Comparison of ENCODE assay signal across 8 cellular contexts in genomic region chr6:27867051-27867940, GRCh38. TPM values are rescaled to one million over a fixed set of nuclear protein-coding genes. Genes with fewer than 3 reads are reported as not detected.
DNase-seq lines count a peak whose midpoint lies in the region; ATAC-seq, FAIRE-seq and TF ChIP-seq lines count a peak whose summit lies in the region.

No MANE protein-coding gene starts in this region.

- peak overlapping the region; percentile 100 for H3K27ac Mint-ChIP-seq in T-helper 2 cell treated with Interferon-gamma antibody and Interleukin-4, amounts not matched to agents 5 μg/mL and 100 μg/mL, for 36 hours

- POLR2A ChIA-PET in K562 (lab: Yijun Ruan, JAX), result interaction anchor here (0.6 to 18.7 kb wide), 14 partner anchors 10 to 1652 kb away, joined by 3 to 306 read pairs (median 14); a partner anchor contains a TSS

- peaks cover 37% of the 10 kb centered on the region for H3K79me2 ChIP-seq in K562 (ENCODE audit: control insufficient read depth, insufficient read depth, low read length)

- no peak for TF ChIP-seq EP300 in K562 (IDR thresholded peaks at IDR 0.05; ENCODE audit: low read length)

- peak; percentile 97 for TF ChIP-seq POLR2A in K562 (conservative IDR thresholded peaks at IDR 0.05)

- in situ Hi-C loops in K562 (cut with MboI), result no loop called here

- 60% methylated on average over 43 of the region's 45 CpGs for WGBS in K562 (ENCODE audit: insufficient coverage, low coverage, missing lambda C conversion rate)

- peak overlapping the region; percentile 87 to 99 (median 96) for H3K4me2 ChIP-seq in BLaER1 treated with 17β-estradiol and CSF1 and Interleukin-3, amounts not matched to agents 10 nM and 100 nM
- H3K4me2 ChIP-seq in K562 (ENCODE audit: insufficient read depth, low read length), result peak overlapping the region; percentile 67

- FAIRE-seq in K562 (lab: Jason Lieb, UNC), result no peak

- H3K36me3 ChIP-seq in BLaER1 treated with 17β-estradiol and CSF1 and Interleukin-3, amounts not matched to agents 10 nM and 100 nM, result no peaks in the 10 kb centered on the region
- no peaks in the 10 kb centered on the region for H3K36me3 ChIP-seq in K562 (ENCODE audit: control insufficient read depth, insufficient read depth, low read length)
- no peaks in the 10 kb centered on the region for H3K36me3 ChIP-seq in iPS-20b (ENCODE audit: insufficient read depth, low read depth, low read length)

- no peaks in the 10 kb centered on the region for H3K9me3 Mint-ChIP-seq in T-helper 2 cell treated with Interferon-gamma antibody and Interleukin-4, amounts not matched to agents 5 μg/mL and 100 μg/mL, for 36 hours

- CTCF ChIA-PET in K562 (lab: Yijun Ruan, JAX; ENCODE audit: low intra/inter-chr PET ratio), result no interaction called here

- peaks cover 61% of the 10 kb centered on the region for H3K4me1 Mint-ChIP-seq in T-helper 2 cell treated with Interferon-gamma antibody and Interleukin-4, amounts not matched to agents 5 μg/mL and 100 μg/mL, for 36 hours (ENCODE audit: low read depth)

- no peak for TF ChIP-seq RAD21 in K562 (CRISPR knock-in tag; conservative IDR thresholded peaks at IDR 0.05 in 1 of 2, IDR thresholded peaks at IDR 0.05 in 1 of 2)

- DNase-seq in MV-4-11 (lab: John Stamatoyannopoulos, UW) (peak; percentile 94), K562 (ENCODE audit: extremely low read depth in 1 of 4, low spot score in 3 of 4) (peak; percentile 58 to 82 (median 68)), smooth muscle cell of the brain vasculature (ENCODE audit: low read depth, low spot score) (peak; percentile 58)
- peak; percentile 87 for DNase-seq in T-helper 2 cell treated with Interferon-gamma antibody and Interleukin-4, amounts not matched to agents 5 μg/mL and 100 μg/mL, for 36 hours (ENCODE audit: low spot score)

- peaks cover 44 to 64% (median 56%) of the 10 kb centered on the region in 10 experiments for H3K4me1 ChIP-seq in BLaER1 treated with 17β-estradiol and CSF1 and Interleukin-3, amounts not matched to agents 10 nM and 100 nM
- H3K4me1 ChIP-seq in K562 (replicated peaks in 1 of 2; ENCODE audit: control insufficient read depth in 2 of 2, insufficient read depth in 2 of 2, low read length in 2 of 2) (peaks cover 4 to 23% of the 10 kb centered on the region in 2 experiments; a peak in 4 of 5 replicates), iPS-20b (ENCODE audit: insufficient read depth, low read length) (peaks cover 14% of the 10 kb centered on the region; the same call in 1 of the 2 replicates)

- H3K9ac ChIP-seq in BLaER1 treated with 17β-estradiol and CSF1 and Interleukin-3, amounts not matched to agents 10 nM and 100 nM, result peak overlapping the region; percentile 78 to 95 (median 89)
- H3K9ac ChIP-seq in K562 (ENCODE audit: insufficient read depth in 1 of 2, low read depth in 2 of 2, low read length in 2 of 2) (peak overlapping the region; percentile 74 to 90), iPS-20b (ENCODE audit: low read depth, low read length) (peak overlapping the region; percentile 98)

- BruUV-seq in K562 (replicated peaks; lab: Mats Ljungman, UMichigan), result TSS peak; percentile 95

- H3K9me1 ChIP-seq in K562 (ENCODE audit: control insufficient read depth, insufficient read depth, low read length), result no peaks in the 10 kb centered on the region

- peak overlapping the region; percentile 41 to 97 (median 92); a peak in 21 of 22 replicates for H3K27ac ChIP-seq in BLaER1 treated with 17β-estradiol and CSF1 and Interleukin-3, amounts not matched to agents 10 nM and 100 nM
- H3K27ac ChIP-seq in K562 (ENCODE audit: extremely low read depth, low read depth, low read length) (peak overlapping the region; percentile 68), iPS-20b (ENCODE audit: low read length) (peak overlapping the region; percentile 95)

- no peak for TF ChIP-seq CTCF in K562 (IDR thresholded peaks at IDR 0.05 in 2 of 3, conservative IDR thresholded peaks at IDR 0.05 in 1 of 3; ENCODE audit: insufficient read depth in 2 of 3, low read depth in 1 of 3, low read length in 3 of 3)

- no peaks in the 10 kb centered on the region for H3K27me3 ChIP-seq in BLaER1 treated with 17β-estradiol and CSF1 and Interleukin-3, amounts not matched to agents 10 nM and 100 nM
- H3K27me3 ChIP-seq in K562 (ENCODE audit: control insufficient read depth in 2 of 2, insufficient read depth in 2 of 2, low read length in 2 of 2) (no peaks in the 10 kb centered on the region), iPS-20b (ENCODE audit: insufficient read depth, low read length) (no peaks in the 10 kb centered on the region)

- H3K9me3 ChIP-seq in BLaER1 treated with 17β-estradiol and CSF1 and Interleukin-3, amounts not matched to agents 10 nM and 100 nM (replicated peaks in 1 of 11), result peaks cover 0 to 10% (median 7%) of the 10 kb centered on the region in 11 experiments; a peak in 14 of 22 replicates
- H3K9me3 ChIP-seq in K562 (replicated peaks; ENCODE audit: control insufficient read depth, insufficient read depth, low read depth, low read length), result no peaks in the 10 kb centered on the region
- 0 out of 2 replicates have a peak, but pooled peaks cover 7% of the 10 kb centered on the region for H3K9me3 ChIP-seq in iPS-20b (ENCODE audit: insufficient read depth, low read depth, low read length)

- H3K4me3 ChIP-seq in BLaER1 treated with 17β-estradiol and CSF1 and Interleukin-3, amounts not matched to agents 10 nM and 100 nM, result peak overlapping the region; percentile 64 to 83 (median 72)
- H3K4me3 ChIP-seq in K562 (peak overlapping the region; percentile 43), iPS-20b (ENCODE audit: low read length) (peak overlapping the region; percentile 74)

- peaks cover 0 to 8% (median 0%) of the 10 kb centered on the region in 11 experiments; a peak in 3 of 22 replicates for H4K20me1 ChIP-seq in BLaER1 treated with 17β-estradiol and CSF1 and Interleukin-3, amounts not matched to agents 10 nM and 100 nM
- no peaks in the 10 kb centered on the region for H4K20me1 ChIP-seq in K562 (replicated peaks; ENCODE audit: control insufficient read depth, insufficient read depth, low read length)

- ATAC-seq in GM21515 (IDR thresholded peaks at IDR 0.05; ENCODE audit: unreplicated experiment) (peak; percentile 30), K562 (peak; percentile 61), HG03460 (IDR thresholded peaks at IDR 0.05; ENCODE audit: unreplicated experiment) (no peak)

- H2AFZ ChIP-seq in K562 (ENCODE audit: low read depth, low read length), result peak overlapping the region; percentile 35; the same call in 1 of the 2 replicates

- peak overlapping the region; percentile 96 for H3K4me3 Mint-ChIP-seq in T-helper 2 cell treated with Interferon-gamma antibody and Interleukin-4, amounts not matched to agents 5 μg/mL and 100 μg/mL, for 36 hours

- H3K27me3 Mint-ChIP-seq in T-helper 2 cell treated with Interferon-gamma antibody and Interleukin-4, amounts not matched to agents 5 μg/mL and 100 μg/mL, for 36 hours (ENCODE audit: low read depth), result peaks cover 18% of the 10 kb centered on the region

- peaks cover 3% of the 10 kb centered on the region for H3K36me3 Mint-ChIP-seq in T-helper 2 cell treated with Interferon-gamma antibody and Interleukin-4, amounts not matched to agents 5 μg/mL and 100 μg/mL, for 36 hours (ENCODE audit: low read depth)

- intact Hi-C loops in K562 (cut with micrococcal nuclease), result loop anchor here (2.0 kb wide), 1 partner anchor 28 kb away; a partner anchor contains a TSS

TF ChIP-seq in K562, 482 proteins besides CTCF, POLR2A, EP300 and RAD21 (continues in another document):
- TF ChIP-seq ZNF23 (CRISPR knock-in tag; IDR thresholded peaks at IDR 0.05) (no peak), ZBTB7A (IDR thresholded peaks at IDR 0.05; ENCODE audit: borderline replicate concordance, control insufficient read depth, low read depth, low read length) (no peak), TFAM (CRISPR knock-in tag; conservative IDR thresholded peaks at IDR 0.05) (no peak), ZC3H4 (CRISPR knock-in tag; IDR thresholded peaks at IDR 0.05; ENCODE audit: borderline replicate concordance) (no peak; the same call in 1 of the 2 replicates), ZNF511 (CRISPR knock-in tag; IDR thresholded peaks at IDR 0.05) (no peak; the same call in 1 of the 2 replicates), EWSR1 (IDR thresholded peaks at IDR 0.05; ENCODE audit: borderline replicate concordance, low read depth, partially characterized antibody) (no peak), EP400 (IDR thresholded peaks at IDR 0.05) (0 out of 2 replicates have a peak, but pooled peaks have one; percentile 12), ZNF764 (CRISPR knock-in tag; IDR thresholded peaks at IDR 0.05; ENCODE audit: low read depth) (no peak), NFXL1 (CRISPR knock-in tag; IDR thresholded peaks at IDR 0.05) (no peak), GABPB1 (CRISPR knock-in tag; IDR thresholded peaks at IDR 0.05) (peak; percentile 29; the same call in 1 of the 2 replicates), SIN3B (IDR thresholded peaks at IDR 0.05; ENCODE audit: low read depth) (no peak), CHCHD3 (CRISPR knock-in tag; IDR thresholded peaks at IDR 0.05) (no peak), ZSCAN29 (IDR thresholded peaks at IDR 0.05) (no peak), KDM1A (IDR thresholded peaks at IDR 0.05) (no peak)

RNA-seq across cellular contexts. Expression of gene OR2B2, which starts 44.9 kb away (rescaled TPM):
- total RNA-seq in K562 (2011; cell fraction: chromatin; rRNA removed; ENCODE audit: low replicate concordance), result not detected in 2 replicates
- total RNA-seq in K562 (2011; cell fraction: nucleolus; rRNA removed), result not detected in 2 replicates
- total RNA-seq in K562 (2011; cell fraction: nucleoplasm; rRNA removed), result not detected in 2 replicates
- total RNA-seq in K562 (2014; rRNA removed) (not detected in 2 replicates), K562 (2014; rRNA removed; fragmentation: Illumina TruSeq; extraction: Trizol) (not detected in 2 replicates), K562 (2015; rRNA removed; fragmentation: Illumina TruSeq; extraction: Trizol) (not detected in 2 replicates), K562 (2021) (not detected in 2 replicates)
- polyA plus RNA-seq in K562 (2011; rRNA removed) (not detected in 2 replicates), K562 (2014; fragmentation: Illumina TruSeq; extraction: Trizol) (not detected in 2 replicates), K562 (2014; fragmentation: Nextera tagmentation; extraction: Ambion mirVana) (under 1 TPM in 1 of 2 experiments, not detected in 1; 0.24 TPM), K562 (2014; rRNA removed) (not detected in 2 replicates)
- not detected in 2 replicates for polyA plus RNA-seq in K562 (2011; cell fraction: cytosol; rRNA removed)
- not detected in 2 replicates for polyA plus RNA-seq in K562 (2011; cell fraction: nucleus; rRNA removed)
- polyA plus RNA-seq in K562 (2012), result 0.14 and 0.57 TPM in 2 replicates
- polyA minus RNA-seq in K562 (2011; rRNA and poly(A)+ RNA removed), result not detected in 2 replicates
- not detected in 2 replicates for polyA minus RNA-seq in K562 (2011; cell fraction: cytosol; rRNA and poly(A)+ RNA removed)
- not detected in 2 replicates for polyA minus RNA-seq in K562 (2011; cell fraction: nucleus; rRNA and poly(A)+ RNA removed)
